In genomic region chr2:32136097-32136496, GRCh38 we compare ENCODE assay signal across 15 cellular contexts. TPM values are rescaled to one million over a fixed set of nuclear protein-coding genes. Genes with fewer than 3 reads are reported as not detected.
A peak's percentile ranks its signal among the peaks of the same experiment; 100 is the strongest.
DNase-seq lines count a peak whose midpoint lies in the region; ATAC-seq and TF ChIP-seq lines count a peak whose summit lies in the region.
"Had no signal": no experiment of that assay in that cellular context is flagged by ENCODE, and none has a peak within 500 bp of the region (broad histone marks: within the 10 kb centered on the region; RNA-seq: fewer than 3 reads in every experiment).

No MANE protein-coding gene starts in this region.

- 74 to 75% methylated on average over 4 of the region's 4 CpGs for WGBS in GM23248 (ENCODE audit: low coverage in 1 of 2, low lambda C conversion rate in 2 of 2, missing lambda C conversion rate in 2 of 2), 2 experiments

- H3K27me3 ChIP-seq in GM23248 (replicated peaks; ENCODE audit: insufficient read depth) (no peaks in the 10 kb centered on the region), left lung (no peaks in the 10 kb centered on the region), HAP-1 (ENCODE audit: low read depth) (no peaks in the 10 kb centered on the region)
- H3K27me3 ChIP-seq: breast epithelium, Peyer's patch, sigmoid colon had no signal

- ATAC-seq in left lung: peak; percentile 72

- no peaks in the 10 kb centered on the region; the same call in 1 of the 2 replicates for H3K79me2 ChIP-seq in GM23248 (ENCODE audit: insufficient read depth)

- peaks cover 16% of the 10 kb centered on the region; the same call in 1 of the 2 replicates for H3F3A ChIP-seq in GM23248 (ENCODE audit: insufficient read depth)

- 0 out of 2 replicates have a peak overlapping the region, but pooled peaks have one; percentile 1 for H2AFZ ChIP-seq in GM23248

- intact Hi-C loops in left lung (cut with DNase I): no loop called here

- no peaks in the 10 kb centered on the region for H4K20me1 ChIP-seq in GM23248 (ENCODE audit: insufficient read depth)

- H3K4me1 ChIP-seq in GM23248 (ENCODE audit: insufficient read depth) (peaks cover 14% of the 10 kb centered on the region), left lung (no peaks in the 10 kb centered on the region), HAP-1 (0 out of 2 replicates have a peak, but pooled peaks cover 2% of the 10 kb centered on the region)
- H3K4me1 ChIP-seq: breast epithelium, Peyer's patch had no signal

- H3K27ac ChIP-seq in GM23248: peak overlapping the region; percentile 68
- no peak overlapping the region for H3K27ac ChIP-seq in left lung
- H3K27ac ChIP-seq: breast epithelium, sigmoid colon had no signal

- H3K9me3 ChIP-seq in GM23248 (ENCODE audit: low read depth): no peaks in the 10 kb centered on the region
- H3K9me3 ChIP-seq in left lung: no peaks in the 10 kb centered on the region
- no peaks in the 10 kb centered on the region for H3K9me3 ChIP-seq in HAP-1
- H3K9me3 ChIP-seq: breast epithelium, Peyer's patch, sigmoid colon had no signal

- no peak overlapping the region; the same call in 1 of the 2 replicates for H3K9ac ChIP-seq in GM23248

- no peak for TF ChIP-seq CTCF in astrocyte of the spinal cord (IDR thresholded peaks at IDR 0.05; ENCODE audit: low read depth, low read length)
- no peak for TF ChIP-seq CTCF in left lung (IDR thresholded peaks at IDR 0.05)

- no peaks in the 10 kb centered on the region for H3K9me2 ChIP-seq in GM23248 (ENCODE audit: insufficient read depth)

- H3K4me2 ChIP-seq in GM23248 (ENCODE audit: unreplicated experiment): peak overlapping the region; percentile 40

- H3K4me3 ChIP-seq in GM23248 (0 out of 2 replicates have a peak overlapping the region, but pooled peaks have one; percentile 14), astrocyte of the spinal cord (ENCODE audit: low read depth, low read length) (no peak overlapping the region), left lung (no peak overlapping the region), HAP-1 (no peak overlapping the region)
- H3K4me3 ChIP-seq: breast epithelium, Peyer's patch, sigmoid colon had no signal

- H3K36me3 ChIP-seq in GM23248 (ENCODE audit: low read depth): no peaks in the 10 kb centered on the region; the same call in 1 of the 2 replicates
- peaks cover 0 to 47% of the 10 kb centered on the region in 2 donors for H3K36me3 ChIP-seq in left lung
- H3K36me3 ChIP-seq in HAP-1 (replicated peaks): no peaks in the 10 kb centered on the region
- H3K36me3 ChIP-seq: breast epithelium had no signal

- in situ Hi-C loops in GM23248 (cut with MboI): no loop called here
- in situ Hi-C loops in astrocyte of the spinal cord (cut with HindIII; ENCODE audit: low sequenced_read_pairs): no loop called here
- in situ Hi-C loops in HAP-1 (cut with MboI; ENCODE audit: low sequenced_read_pairs): no loop called here

- peak; percentile 26 for DNase-seq in AG08395 (ENCODE audit: low spot score)
- peak; percentile 63 for DNase-seq in GM23248
- DNase-seq in astrocyte of the spinal cord (ENCODE audit: low read depth, low spot score): peak; percentile 15
- no peak for DNase-seq in left lung
- no peak for DNase-seq in NCI-H345 (lab: John Stamatoyannopoulos, UW)
- DNase-seq in NCI-H2227 treated with DMSO at 0.1 percent for 48 hours (lab: John Stamatoyannopoulos, UW): no peak
- no peak for DNase-seq in pons (ENCODE audit: low spot score)
- DNase-seq in HAP-1 (ENCODE audit: low spot score in 2 of 2): no peak
- DNase-seq: activated CD4-positive, alpha-beta T cell treated with anti-CD3 and anti-CD28 coated beads, Interleukin-2, amount 50 U/mL, for 4 hours; activated T-cell treated with anti-CD3 and anti-CD28 coated beads, Interleukin-2, amount 50 U/mL, for 4 hours; DMS 273 treated with DMSO at 0.1 percent for 48 hours; occipital lobe; sigmoid colon had no signal

RNA-seq across cellular contexts. Expression of gene SLC30A6, which starts 29.6 kb away (rescaled TPM):
- total RNA-seq in GM23248 (2014; rRNA removed; shearing (Covaris generic)): 32.8 and 33.0 TPM in 2 replicates
- polyA plus RNA-seq in GM23248 (2016; fragmentation: Nextera tagmentation; extraction: Ambion mirVana): 16.2 and 18.6 TPM in 2 replicates
- total RNA-seq in left lung: 10 to 100 TPM; 29.3 to 29.9 TPM

Comparison
In these comparisons a context has a peak if more than half of its experiments do, and no peak if none do; other contexts are left out.
1. DNase-seq: peak in AG08395 (single experiment), GM23248 (single experiment) and astrocyte of the spinal cord (single experiment); none in left lung (0 of 2), NCI-H345 (single experiment), NCI-H2227 treated with DMSO at 0.1 percent for 48 hours (single experiment), pons (single experiment) and HAP-1 (0 of 2).